Comparison of ENCODE assay signal across 22 cellular contexts in the genomic region with DNA sequence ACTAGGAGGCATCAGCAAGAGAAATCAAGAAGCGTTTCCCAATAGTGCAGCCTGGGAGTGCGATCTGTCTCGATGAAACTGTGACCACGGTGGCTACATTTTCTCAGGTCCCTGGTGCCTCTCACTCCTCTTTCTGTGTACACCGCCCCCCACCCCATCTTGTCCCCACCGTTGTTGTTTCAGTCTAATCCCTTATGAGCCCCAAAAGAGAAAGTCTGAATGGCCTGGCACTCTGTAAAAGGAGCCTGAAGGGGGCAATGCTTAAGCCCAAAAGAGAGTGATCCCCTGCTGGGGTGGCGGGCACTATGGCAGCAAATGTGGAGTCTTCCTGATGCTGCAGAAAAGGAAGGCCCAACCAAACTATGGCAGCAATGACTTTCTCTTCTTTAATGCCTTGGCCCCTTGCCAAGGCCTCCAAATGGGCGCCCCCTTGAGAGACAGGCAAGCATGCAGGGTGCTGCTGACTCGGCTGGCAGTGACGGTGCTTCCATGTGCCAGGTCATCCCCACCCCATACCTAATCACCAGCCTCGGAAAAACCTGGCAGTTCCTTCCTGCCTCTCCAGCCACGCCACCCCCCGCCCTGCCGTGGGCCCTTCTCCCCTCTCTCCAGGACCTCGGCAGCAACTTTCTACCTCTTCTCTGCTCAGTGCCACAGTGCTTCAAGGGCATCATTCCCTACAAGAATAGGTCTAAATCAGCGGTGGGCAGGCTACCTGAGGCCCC.
DNase-seq lines count a peak whose midpoint lies in the region; ATAC-seq, FAIRE-seq and TF ChIP-seq lines count a peak whose summit lies in the region.
"Had no signal": no experiment of that assay in that cellular context is flagged by ENCODE, and none has a peak within 500 bp of the region (broad histone marks: within the 10 kb centered on the region; RNA-seq: fewer than 3 reads in every experiment).

No MANE protein-coding gene starts in this region.

- no peak for TF ChIP-seq POLR2A in right lobe of liver (IDR thresholded peaks at IDR 0.05)
- TF ChIP-seq POLR2A in HepG2 (IDR thresholded peaks at IDR 0.05; ENCODE audit: insufficient read depth in 1 of 2, low read depth in 2 of 2, low read length in 2 of 2): no peak

- POLR2A ChIA-PET in HepG2 (lab: Yijun Ruan, JAX): no interaction called here

- H3K27ac Mint-ChIP-seq in activated CD8-positive, alpha-beta memory T cell treated with anti-CD3 and anti-CD28 coated beads, Interleukin-2, amount 10 ng/mL, durations not matched to agents 7 days and 5 days: no peak overlapping the region
- H3K27ac Mint-ChIP-seq in HFFc6: no peak overlapping the region
- H3K27ac Mint-ChIP-seq: activated CD4-positive, alpha-beta T cell treated with anti-CD3 and anti-CD28 coated beads, Interleukin-2, amount 10 ng/mL, durations not matched to agents 7 days and 5 days; activated naive CD8-positive, alpha-beta T cell; CD8-positive, alpha-beta memory T cell; naive thymus-derived CD4-positive, alpha-beta T cell had no signal

- no peak for TF ChIP-seq EP300 in HepG2 (IDR thresholded peaks at IDR 0.05; ENCODE audit: low read depth in 2 of 2, low read length in 2 of 2)
- no peak for TF ChIP-seq EP300 in HepG2 (CRISPR knock-in tag; IDR thresholded peaks at IDR 0.05; ENCODE audit: borderline replicate concordance)

- H3K4me3 Mint-ChIP-seq in activated CD8-positive, alpha-beta memory T cell treated with anti-CD3 and anti-CD28 coated beads, Interleukin-2, amount 10 ng/mL, durations not matched to agents 7 days and 5 days: no peak overlapping the region
- no peak overlapping the region for H3K4me3 Mint-ChIP-seq in HFFc6
- H3K4me3 Mint-ChIP-seq: activated CD4-positive, alpha-beta T cell treated with anti-CD3 and anti-CD28 coated beads, Interleukin-2, amount 10 ng/mL, durations not matched to agents 7 days and 5 days; activated naive CD8-positive, alpha-beta T cell; activated T-cell treated with anti-CD3 and anti-CD28 coated beads, Interleukin-2, amount 50 U/mL, for 4 hours; CD8-positive, alpha-beta memory T cell; naive thymus-derived CD4-positive, alpha-beta T cell had no signal

- H3K27ac ChIP-seq in right lobe of liver: no peak overlapping the region
- no peak overlapping the region for H3K27ac ChIP-seq in HepG2 (ENCODE audit: extremely low read length, insufficient read depth, low read length)
- H3K27ac ChIP-seq: pancreas had no signal

- ATAC-seq in right lobe of liver (no peak), HepG2 (no peak)
- ATAC-seq in activated CD8-positive, alpha-beta memory T cell treated with anti-CD3 and anti-CD28 coated beads, Interleukin-2, amount 10 ng/mL, durations not matched to agents 7 days and 5 days: no peak
- ATAC-seq: activated T-cell treated with anti-CD3 and anti-CD28 coated beads, Interleukin-2, amount 50 U/mL, for 4 hours; HCT116; naive thymus-derived CD4-positive, alpha-beta T cell; pancreas had no signal

- 64% methylated on average over 6 of the region's 16 CpGs for WGBS in right lobe of liver (ENCODE audit: insufficient coverage, low coverage, low lambda C conversion rate, missing lambda C conversion rate)
- 42% methylated on average over 16 of the region's 16 CpGs for WGBS in HepG2 (ENCODE audit: low lambda C conversion rate)

- BruUV-seq in HepG2 (replicated peaks; lab: Mats Ljungman, UMichigan): no TSS peak

- H3K9ac ChIP-seq in HepG2 (ENCODE audit: insufficient read depth, low read depth, low read length): no peak overlapping the region

- no peaks in the 10 kb centered on the region for H3K79me2 ChIP-seq in HepG2 (ENCODE audit: insufficient read depth, low read length)

- intact Hi-C loops in right lobe of liver (cut with DNase I): no loop called here
- intact Hi-C loops in HepG2 (cut with micrococcal nuclease; ENCODE audit: unreplicated experiment): no loop called here

- H3K4me2 ChIP-seq in HepG2 (ENCODE audit: low read depth, low read length): no peak overlapping the region

- in situ Hi-C loops in HepG2 (cut with HindIII; ENCODE audit: extremely low pct_ligation_motif_present, low pct_unique_long_range_greater_than_20kb): no loop called here

- H3K4me3 ChIP-seq in right lobe of liver (no peak overlapping the region), HepG2 (replicated peaks in 1 of 3; ENCODE audit: insufficient read depth in 1 of 3, low read depth in 2 of 3, low read length in 3 of 3) (no peak overlapping the region)
- H3K4me3 ChIP-seq: pancreas had no signal

- TF ChIP-seq CTCF in right lobe of liver (IDR thresholded peaks at IDR 0.05): no peak
- TF ChIP-seq CTCF in HepG2 (CRISPR knock-in tag; IDR thresholded peaks at IDR 0.05): no peak
- TF ChIP-seq CTCF in HFFc6 (IDR thresholded peaks at IDR 0.05): no peak

- TF ChIP-seq RAD21 in HepG2 (CRISPR knock-in tag; IDR thresholded peaks at IDR 0.05): no peak

- no peaks in the 10 kb centered on the region for H3K36me3 Mint-ChIP-seq in activated CD8-positive, alpha-beta memory T cell treated with anti-CD3 and anti-CD28 coated beads, Interleukin-2, amount 10 ng/mL, durations not matched to agents 7 days and 5 days
- no peaks in the 10 kb centered on the region for H3K36me3 Mint-ChIP-seq in HFFc6 (ENCODE audit: low read depth)
- H3K36me3 Mint-ChIP-seq: activated naive CD8-positive, alpha-beta T cell; CD8-positive, alpha-beta memory T cell; naive thymus-derived CD4-positive, alpha-beta T cell had no signal

- H3K36me3 ChIP-seq in right lobe of liver (no peaks in the 10 kb centered on the region), HepG2 (replicated peaks in 1 of 2; ENCODE audit: control insufficient read depth in 1 of 2, insufficient read depth in 2 of 2, low read length in 2 of 2) (no peaks in the 10 kb centered on the region)
- H3K36me3 ChIP-seq: pancreas had no signal

- DNase-seq in right lobe of liver (peak in 2 of 3 donors; percentile 22 to 33), HepG2 (ENCODE audit: low spot score) (no peak), mucosa of gallbladder (ENCODE audit: low spot score) (peak; percentile 8), AML-193 (lab: John Stamatoyannopoulos, UW) (no peak), HFFc6 (no peak), midbrain (lab: John Stamatoyannopoulos, UW) (no peak)
- DNase-seq in activated CD8-positive, alpha-beta memory T cell treated with anti-CD3 and anti-CD28 coated beads, Interleukin-2, amount 10 ng/mL, durations not matched to agents 7 days and 5 days: peak; percentile 31
- no peak for DNase-seq in effector CD4-positive, alpha-beta T cell
- DNase-seq: activated CD4-positive, alpha-beta T cell treated with anti-CD3 and anti-CD28 coated beads, Interleukin-2, amount 10 ng/mL, durations not matched to agents 7 days and 5 days; activated T-cell treated with anti-CD3 and anti-CD28 coated beads, Interleukin-2, amount 50 U/mL, for 4 hours; CD8-positive, alpha-beta memory T cell; cortex of kidney; DMS79 treated with DMSO at 0.1 percent for 48 hours; hippocampal formation; NCI-H187; NCI-H524; small intestine had no signal

- H3K27me3 ChIP-seq in right lobe of liver (no peaks in the 10 kb centered on the region), HepG2 (ENCODE audit: control insufficient read depth in 1 of 2, insufficient read depth in 2 of 2, low read length in 2 of 2) (peaks cover 0 to 30% of the 10 kb centered on the region in 2 experiments; a peak in 2 of 5 replicates)
- H3K27me3 ChIP-seq: pancreas had no signal

- no peaks in the 10 kb centered on the region for H3K27me3 Mint-ChIP-seq in activated CD8-positive, alpha-beta memory T cell treated with anti-CD3 and anti-CD28 coated beads, Interleukin-2, amount 10 ng/mL, durations not matched to agents 7 days and 5 days
- peaks cover 22% of the 10 kb centered on the region for H3K27me3 Mint-ChIP-seq in HFFc6 (ENCODE audit: insufficient read depth)
- H3K27me3 Mint-ChIP-seq: activated CD4-positive, alpha-beta T cell treated with anti-CD3 and anti-CD28 coated beads, Interleukin-2, amount 10 ng/mL, durations not matched to agents 7 days and 5 days had no signal

- CTCF ChIA-PET in HepG2 (lab: Yijun Ruan, JAX; ENCODE audit: low intra/inter-chr PET ratio, low total read pairs): no interaction called here
- CTCF ChIA-PET in activated CD8-positive, alpha-beta memory T cell treated with anti-CD3 and anti-CD28 coated beads, Interleukin-2, amount 10 ng/mL, durations not matched to agents 7 days and 5 days (lab: Charles Lee): no interaction called here

- no peaks in the 10 kb centered on the region for H3K9me3 Mint-ChIP-seq in activated CD8-positive, alpha-beta memory T cell treated with anti-CD3 and anti-CD28 coated beads, Interleukin-2, amount 10 ng/mL, durations not matched to agents 7 days and 5 days (ENCODE audit: low read depth)
- no peaks in the 10 kb centered on the region for H3K9me3 Mint-ChIP-seq in HFFc6
- H3K9me3 Mint-ChIP-seq: activated CD4-positive, alpha-beta T cell treated with anti-CD3 and anti-CD28 coated beads, Interleukin-2, amount 10 ng/mL, durations not matched to agents 7 days and 5 days; activated T-cell treated with anti-CD3 and anti-CD28 coated beads, Interleukin-2, amount 50 U/mL, for 4 hours had no signal

- no peaks in the 10 kb centered on the region for H3K4me1 Mint-ChIP-seq in activated CD8-positive, alpha-beta memory T cell treated with anti-CD3 and anti-CD28 coated beads, Interleukin-2, amount 10 ng/mL, durations not matched to agents 7 days and 5 days
- no peaks in the 10 kb centered on the region for H3K4me1 Mint-ChIP-seq in HFFc6 (ENCODE audit: low read depth)
- H3K4me1 Mint-ChIP-seq: activated CD4-positive, alpha-beta T cell treated with anti-CD3 and anti-CD28 coated beads, Interleukin-2, amount 10 ng/mL, durations not matched to agents 7 days and 5 days; CD8-positive, alpha-beta memory T cell; naive thymus-derived CD4-positive, alpha-beta T cell had no signal

- H3K4me1 ChIP-seq in right lobe of liver: no peaks in the 10 kb centered on the region
- H3K4me1 ChIP-seq in HepG2 (ENCODE audit: insufficient read depth, low read length): no peaks in the 10 kb centered on the region
- H3K4me1 ChIP-seq: pancreas had no signal

- H3K9me3 ChIP-seq in right lobe of liver (no peaks in the 10 kb centered on the region), HepG2 (ENCODE audit: low read length) (no peaks in the 10 kb centered on the region)
- H3K9me3 ChIP-seq: pancreas had no signal

- FAIRE-seq in HepG2 (lab: Jason Lieb, UNC): no peak
- FAIRE-seq: islet of Langerhans, pancreas, small intestine had no signal

- no peak overlapping the region for H2AFZ ChIP-seq in HepG2 (ENCODE audit: low read length)

- H4K20me1 ChIP-seq in HepG2 (ENCODE audit: insufficient read depth, low read length): no peaks in the 10 kb centered on the region

TF ChIP-seq in HepG2, 621 proteins besides CTCF, POLR2A, EP300 and RAD21 (continues in another document):
- TF ChIP-seq MIER3 (CRISPR knock-in tag; IDR thresholded peaks at IDR 0.05; ENCODE audit: borderline replicate concordance) (no peak), HHEX (CRISPR knock-in tag; IDR thresholded peaks at IDR 0.05) (no peak), ZNF768 (CRISPR knock-in tag; IDR thresholded peaks at IDR 0.05) (no peak)
- TF ChIP-seq, protein P1, sequence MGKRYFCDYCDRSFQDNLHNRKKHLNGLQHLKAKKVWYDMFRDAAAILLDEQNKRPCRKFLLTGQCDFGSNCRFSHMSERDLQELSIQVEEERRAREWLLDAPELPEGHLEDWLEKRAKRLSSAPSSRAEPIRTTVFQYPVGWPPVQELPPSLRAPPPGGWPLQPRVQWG (CRISPR knock-in tag; IDR thresholded peaks at IDR 0.05; ENCODE audit: borderline replicate concordance, low read depth): no peak

Comparison
In these comparisons a context has a peak if more than half of its experiments do, and no peak if none do; other contexts are left out.
1. DNase-seq: peak in right lobe of liver (2 of 3), activated CD8-positive, alpha-beta memory T cell treated with anti-CD3 and anti-CD28 coated beads, Interleukin-2, amount 10 ng/mL, durations not matched to agents 7 days and 5 days (single experiment) and mucosa of gallbladder (single experiment); none in HepG2 (single experiment), AML-193 (0 of 2), HFFc6 (single experiment), midbrain (single experiment) and effector CD4-positive, alpha-beta T cell (single experiment).